In genomic region chr4:140281828-140282227, GRCh38 we compare ENCODE assay signal across 28 cellular contexts.
DNase-seq lines count a peak whose midpoint lies in the region; ATAC-seq and TF ChIP-seq lines count a peak whose summit lies in the region.
"Had no signal": no experiment of that assay in that cellular context is flagged by ENCODE, and none has a peak within 500 bp of the region (broad histone marks: within the 10 kb centered on the region; RNA-seq: fewer than 3 reads in every experiment).

No MANE protein-coding gene starts in this region.

- no peak for ATAC-seq in foreskin keratinocyte
- ATAC-seq in activated CD8-positive, alpha-beta T cell treated with anti-CD3 and anti-CD28 coated beads, Interleukin-2, amount 10 ng/mL, durations not matched to agents 7 days and 5 days = no peak
- ATAC-seq in HG03442 (IDR thresholded peaks at IDR 0.05; ENCODE audit: unreplicated experiment) = no peak
- ATAC-seq: A549; activated CD4-positive, alpha-beta T cell treated with anti-CD3 and anti-CD28 coated beads for 36 hours had no signal

- POLR2A ChIA-PET in activated CD8-positive, alpha-beta T cell treated with anti-CD3 and anti-CD28 coated beads, Interleukin-2, amount 10 ng/mL, durations not matched to agents 7 days and 5 days (lab: Charles Lee) = no interaction called here

- H3K9me3 Mint-ChIP-seq in HFFc6 = no peaks in the 10 kb centered on the region
- H3K9me3 Mint-ChIP-seq in activated CD8-positive, alpha-beta T cell treated with anti-CD3 and anti-CD28 coated beads, Interleukin-2, amount 10 ng/mL, durations not matched to agents 7 days and 5 days (ENCODE audit: insufficient read depth) = no peaks in the 10 kb centered on the region
- H3K9me3 Mint-ChIP-seq: activated T-cell treated with anti-CD3 and anti-CD28 coated beads, Interleukin-2, amount 50 U/mL, for 24 hours had no signal

- no peaks in the 10 kb centered on the region for H3K4me1 ChIP-seq in foreskin keratinocyte
- H3K4me1 ChIP-seq: A549, left ventricle myocardium inferior, tibial nerve had no signal

- no peak overlapping the region for H3K27ac Mint-ChIP-seq in HFFc6
- H3K27ac Mint-ChIP-seq in activated CD8-positive, alpha-beta T cell treated with anti-CD3 and anti-CD28 coated beads, Interleukin-2, amount 10 ng/mL, durations not matched to agents 7 days and 5 days = no peak overlapping the region
- H3K27ac Mint-ChIP-seq: activated CD4-positive, alpha-beta T cell treated with anti-CD3 and anti-CD28 coated beads for 36 hours; activated naive CD8-positive, alpha-beta T cell treated with anti-CD3 and anti-CD28 coated beads, Interleukin-2, amount 10 ng/mL, durations not matched to agents 7 days and 5 days; activated T-cell treated with anti-CD3 and anti-CD28 coated beads, Interleukin-2, amount 50 U/mL, for 24 hours; B cell; CD8-positive, alpha-beta memory T cell; mesothelial cell of epicardium; naive B cell had no signal

- no peak overlapping the region for H3K4me3 ChIP-seq in AG09309 (ENCODE audit: control insufficient read depth, low read depth, low read length)
- no peak overlapping the region for H3K4me3 ChIP-seq in choroid plexus epithelial cell (ENCODE audit: low read depth, low read length)
- H3K4me3 ChIP-seq: A549, HAP-1, left ventricle myocardium inferior, tibial nerve had no signal

- 0 out of 2 replicates have a peak, but pooled peaks cover 7% of the 10 kb centered on the region for H3K36me3 Mint-ChIP-seq in HFFc6 (ENCODE audit: low read depth)
- H3K36me3 Mint-ChIP-seq in activated CD8-positive, alpha-beta T cell treated with anti-CD3 and anti-CD28 coated beads, Interleukin-2, amount 10 ng/mL, durations not matched to agents 7 days and 5 days (ENCODE audit: low read depth) = no peaks in the 10 kb centered on the region
- H3K36me3 Mint-ChIP-seq: activated naive CD8-positive, alpha-beta T cell treated with anti-CD3 and anti-CD28 coated beads, Interleukin-2, amount 10 ng/mL, durations not matched to agents 7 days and 5 days; mesothelial cell of epicardium had no signal

- TF ChIP-seq CTCF in AG09309 (IDR thresholded peaks at IDR 0.05; ENCODE audit: control insufficient read depth, insufficient read depth, low read depth, low read length, missing control alignments) = peak; percentile 17
- TF ChIP-seq CTCF in HFFc6 (IDR thresholded peaks at IDR 0.05) = peak; percentile 25; the same call in 1 of the 2 replicates
- peak; percentile 25 for TF ChIP-seq CTCF in choroid plexus epithelial cell (conservative IDR thresholded peaks at IDR 0.05; ENCODE audit: low read depth, low read length)
- peak; percentile 40 for TF ChIP-seq CTCF in foreskin keratinocyte (conservative IDR thresholded peaks at IDR 0.05)

- H3K27ac ChIP-seq in foreskin keratinocyte = no peak overlapping the region
- H3K27ac ChIP-seq: A549, left ventricle myocardium inferior, tibial nerve had no signal

- CTCF ChIA-PET in activated CD8-positive, alpha-beta T cell treated with anti-CD3 and anti-CD28 coated beads, Interleukin-2, amount 10 ng/mL, durations not matched to agents 7 days and 5 days (lab: Charles Lee) = interaction anchor here (1.2 kb wide), 1 partner anchor 28 kb away, joined by 3 read pairs; no protein-coding TSS in a partner anchor

- H3K27me3 Mint-ChIP-seq in HFFc6 (ENCODE audit: insufficient read depth) = peaks cover 34% of the 10 kb centered on the region
- H3K27me3 Mint-ChIP-seq in activated CD8-positive, alpha-beta T cell treated with anti-CD3 and anti-CD28 coated beads, Interleukin-2, amount 10 ng/mL, durations not matched to agents 7 days and 5 days (ENCODE audit: low read depth) = peaks cover 13% of the 10 kb centered on the region

- peaks cover 38% of the 10 kb centered on the region for H3K27me3 ChIP-seq in foreskin keratinocyte
- H3K27me3 ChIP-seq: tibial nerve had no signal

- H3K4me1 Mint-ChIP-seq in HFFc6 (ENCODE audit: low read depth) = peaks cover 7% of the 10 kb centered on the region
- no peaks in the 10 kb centered on the region for H3K4me1 Mint-ChIP-seq in activated CD8-positive, alpha-beta T cell treated with anti-CD3 and anti-CD28 coated beads, Interleukin-2, amount 10 ng/mL, durations not matched to agents 7 days and 5 days (ENCODE audit: low read depth)
- H3K4me1 Mint-ChIP-seq: activated CD4-positive, alpha-beta T cell treated with anti-CD3 and anti-CD28 coated beads for 36 hours; activated naive CD8-positive, alpha-beta T cell treated with anti-CD3 and anti-CD28 coated beads, Interleukin-2, amount 10 ng/mL, durations not matched to agents 7 days and 5 days; B cell; CD8-positive, alpha-beta memory T cell; naive B cell had no signal

- no peak overlapping the region for H3K4me3 Mint-ChIP-seq in HFFc6
- H3K4me3 Mint-ChIP-seq in activated CD8-positive, alpha-beta T cell treated with anti-CD3 and anti-CD28 coated beads, Interleukin-2, amount 10 ng/mL, durations not matched to agents 7 days and 5 days = no peak overlapping the region
- H3K4me3 Mint-ChIP-seq: activated CD4-positive, alpha-beta T cell treated with anti-CD3 and anti-CD28 coated beads for 36 hours; activated naive CD8-positive, alpha-beta T cell treated with anti-CD3 and anti-CD28 coated beads, Interleukin-2, amount 10 ng/mL, durations not matched to agents 7 days and 5 days; activated T-cell treated with anti-CD3 and anti-CD28 coated beads, Interleukin-2, amount 50 U/mL, for 24 hours; B cell; CD8-positive, alpha-beta memory T cell; mesothelial cell of epicardium; naive B cell had no signal

- no peak for DNase-seq in AG09309 (ENCODE audit: low read depth)
- peak; percentile 8 for DNase-seq in HFFc6
- DNase-seq in choroid plexus epithelial cell (ENCODE audit: low read depth) = no peak
- DNase-seq in foreskin keratinocyte = no peak
- DNase-seq in activated CD8-positive, alpha-beta T cell treated with anti-CD3 and anti-CD28 coated beads, Interleukin-2, amount 10 ng/mL, durations not matched to agents 7 days and 5 days = no peak
- DNase-seq in NCI-H1105 treated with DMSO at 0.1 percent for 48 hours (lab: John Stamatoyannopoulos, UW) = no peak
- DNase-seq in GOT3 (lab: John Stamatoyannopoulos, UW) = no peak
- DNase-seq: activated CD4-positive, alpha-beta T cell treated with anti-CD3 and anti-CD28 coated beads for 36 hours; activated gamma-delta T cell; activated naive CD8-positive, alpha-beta T cell treated with anti-CD3 and anti-CD28 coated beads, Interleukin-2, amount 10 ng/mL, durations not matched to agents 7 days and 5 days; activated T-cell treated with anti-CD3 and anti-CD28 coated beads, Interleukin-2, amount 50 U/mL, for 24 hours; CD8-positive, alpha-beta memory T cell; DMS 273 treated with DMSO at 0.1 percent for 48 hours; EL; islet precursor cell; KG1; left ventricle myocardium inferior; naive B cell; NCI-H1436 treated with DMSO at 0.1 percent for 48 hours; NCI-H2107; NCI-H446 treated with DMSO at 0.1 percent for 48 hours; nucleus accumbens had no signal
